ENCODE assay signal across 1 cellular context in genomic region chr9:12718482-12719026, GRCh38.
TF ChIP-seq lines count a peak whose summit lies in the region.

No MANE protein-coding gene starts in this region.

TF ChIP-seq in endothelial cell of umbilical vein, 7 proteins besides CTCF, POLR2A, EP300 and RAD21 (continued from another document):
- no peak for TF ChIP-seq JUN (IDR thresholded peaks at IDR 0.05; ENCODE audit: borderline replicate concordance, insufficient read depth, insufficient read length, low read depth)
- no peak for TF ChIP-seq MAX (IDR thresholded peaks at IDR 0.05; ENCODE audit: insufficient read depth, insufficient read length)
